ENCODE assay signal across 8 cellular contexts in genomic region chr11:44632466-44633123, GRCh38.
A peak's percentile ranks its signal among the peaks of the same experiment; 100 is the strongest.
DNase-seq lines count a peak whose midpoint lies in the region; ATAC-seq and TF ChIP-seq lines count a peak whose summit lies in the region.

No MANE protein-coding gene starts in this region.

- DNase-seq in HT-29 (ENCODE audit: low spot score) = peak; percentile 82
- DNase-seq in activated naive CD4-positive, alpha-beta T cell treated with anti-CD3 and anti-CD28 coated beads for 36 hours = peak; percentile 70
- peak; percentile 54 for DNase-seq in hepatic stellate cell (ENCODE audit: low spot score)
- DNase-seq in NCI-H2171 (lab: John Stamatoyannopoulos, UW) = no peak
- DNase-seq in NCI-H2196 treated with DMSO at 0.1 percent for 48 hours (lab: John Stamatoyannopoulos, UW; ENCODE audit: unreplicated experiment) = no peak

- H3K36me3 Mint-ChIP-seq in activated naive CD4-positive, alpha-beta T cell treated with anti-CD3 and anti-CD28 coated beads for 36 hours (ENCODE audit: low read depth) = no peaks in the 10 kb centered on the region

- peaks cover 0 to 15% (median 2%) of the 10 kb centered on the region in 5 donors for H3K27me3 ChIP-seq in subcutaneous abdominal adipose tissue (ENCODE audit: control insufficient read depth in 5 of 5, insufficient read depth in 4 of 5, low read length in 5 of 5)

- H3K4me3 Mint-ChIP-seq in activated naive CD4-positive, alpha-beta T cell treated with anti-CD3 and anti-CD28 coated beads for 36 hours = no peak overlapping the region

- ATAC-seq in GM18519 (IDR thresholded peaks at IDR 0.05; ENCODE audit: low FRiP score, unreplicated experiment) = no peak

- TF ChIP-seq CTCF in C4-2B (conservative IDR thresholded peaks at IDR 0.05) = peak; percentile 59

- CTCF ChIA-PET in activated naive CD4-positive, alpha-beta T cell treated with anti-CD3 and anti-CD28 coated beads for 36 hours (lab: Charles Lee) = interaction anchor here (0.8 to 4.5 kb wide), 9 partner anchors 8 to 143 kb away, joined by 3 to 30 read pairs (median 5); partner anchors contain the start of gene CD82

- H3K9ac ChIP-seq in subcutaneous abdominal adipose tissue (ENCODE audit: low read length in 5 of 5) = peak overlapping the region in 3 of 5 donors; percentile 41 to 56 (median 48)

- H3K27ac ChIP-seq in C4-2B = no peak overlapping the region
- peak overlapping the region; percentile 74 for H3K27ac ChIP-seq in subcutaneous abdominal adipose tissue (ENCODE audit: low read depth, low read length)

- H3K4me3 ChIP-seq in subcutaneous abdominal adipose tissue (ENCODE audit: low read depth in 1 of 5, low read length in 5 of 5) = peak overlapping the region in 3 of 5 donors; percentile 24 to 59 (median 48)

- H3K4me1 ChIP-seq in subcutaneous abdominal adipose tissue (ENCODE audit: control insufficient read depth in 5 of 5, insufficient read depth in 5 of 5, low read length in 5 of 5) = peaks cover 12 to 70% (median 27%) of the 10 kb centered on the region in 5 donors

- H3K27ac Mint-ChIP-seq in activated naive CD4-positive, alpha-beta T cell treated with anti-CD3 and anti-CD28 coated beads for 36 hours = no peak overlapping the region

- peaks cover 2% of the 10 kb centered on the region for H3K27me3 Mint-ChIP-seq in activated naive CD4-positive, alpha-beta T cell treated with anti-CD3 and anti-CD28 coated beads for 36 hours (ENCODE audit: low read depth)

- H3K9me3 ChIP-seq in subcutaneous abdominal adipose tissue (ENCODE audit: control insufficient read depth in 5 of 5, low read length in 5 of 5) = no peaks in the 10 kb centered on the region

- H3K36me3 ChIP-seq in subcutaneous abdominal adipose tissue (ENCODE audit: control insufficient read depth in 5 of 5, insufficient read depth in 5 of 5, low read length in 5 of 5) = no peaks in the 10 kb centered on the region

- no peaks in the 10 kb centered on the region for H3K9me3 Mint-ChIP-seq in activated naive CD4-positive, alpha-beta T cell treated with anti-CD3 and anti-CD28 coated beads for 36 hours

- peaks cover 11% of the 10 kb centered on the region for H3K4me1 Mint-ChIP-seq in activated naive CD4-positive, alpha-beta T cell treated with anti-CD3 and anti-CD28 coated beads for 36 hours (ENCODE audit: low read depth)

- intact Hi-C loops in activated naive CD4-positive, alpha-beta T cell treated with anti-CD3 and anti-CD28 coated beads for 36 hours (cut with micrococcal nuclease) = loop anchor here (1.0 kb wide), 2 partner anchors 75 to 279 kb away; no protein-coding TSS in a partner anchor

Comparison
In these comparisons a context has a peak if more than half of its experiments do, and no peak if none do; other contexts are left out.
1. DNase-seq: peak in HT-29 (single experiment), activated naive CD4-positive, alpha-beta T cell treated with anti-CD3 and anti-CD28 coated beads for 36 hours (single experiment) and hepatic stellate cell (single experiment); none in NCI-H2171 (single experiment) and NCI-H2196 treated with DMSO at 0.1 percent for 48 hours (single experiment).